8 cellular contexts compared by ENCODE assay signal in the genomic region with DNA sequence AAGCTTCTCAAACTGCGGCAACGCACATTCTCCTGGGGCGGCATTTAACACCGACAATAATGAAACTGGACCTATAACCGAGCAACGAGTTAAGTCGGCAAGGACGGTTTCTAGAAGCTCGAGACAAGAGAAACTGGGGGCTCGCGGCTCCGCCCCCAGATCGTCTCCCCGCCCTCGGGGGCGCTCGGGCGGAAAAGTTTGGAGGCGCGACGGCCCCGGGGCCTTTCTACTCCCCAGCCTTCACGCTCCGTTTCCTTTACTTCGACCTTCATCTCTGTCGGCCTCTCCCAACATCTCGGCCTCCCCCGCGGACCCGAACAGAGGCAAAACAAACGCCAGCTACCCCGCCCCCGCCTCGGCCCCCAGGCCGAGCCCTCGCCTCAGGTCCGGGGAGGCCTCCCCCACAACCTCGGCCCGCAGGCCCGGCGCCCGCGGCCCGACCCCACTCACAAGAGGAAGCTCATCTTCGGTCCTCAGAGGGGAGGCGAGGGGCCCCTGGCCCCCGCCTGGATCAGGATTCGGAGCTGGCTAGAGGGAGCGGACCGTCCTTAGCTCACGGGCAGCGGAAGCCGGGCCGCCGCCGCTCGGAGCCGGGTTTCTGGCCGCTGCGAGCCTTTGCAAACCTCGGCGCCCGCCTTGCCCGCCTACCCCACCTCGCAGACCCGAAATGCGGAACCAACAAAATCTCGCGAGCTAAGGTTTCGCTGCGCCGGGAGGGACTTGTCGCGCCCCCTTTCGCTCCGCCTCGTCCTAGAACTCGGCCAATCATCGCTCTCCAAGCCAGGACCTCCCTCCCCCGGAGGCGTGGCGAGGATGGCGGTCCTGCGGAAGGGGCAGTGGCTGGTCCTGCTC. TPM values are rescaled to one million over a fixed set of nuclear protein-coding genes. Genes with fewer than 3 reads are reported as not detected.
DNase-seq lines count a peak whose midpoint lies in the region; ATAC-seq, FAIRE-seq and TF ChIP-seq lines count a peak whose summit lies in the region.

A gene (minus strand): TSS at position 669 of the 852 bp plus-strand sequence. CDS start 205 bp downstream, at position 464.

- no peak within 1 kb of the TSS for H2BK12ac ChIP-seq in trophoblast cell (ENCODE audit: low read length)

- H3K4me1 ChIP-seq in cardiac muscle cell (ENCODE audit: low read depth) (peaks cover 8% of the 10 kb centered on the region), trophoblast cell (ENCODE audit: control insufficient read depth in 1 of 2, insufficient read depth in 2 of 2, low read length in 2 of 2) (peaks cover 3 to 4% of the 10 kb centered on the region in 2 experiments), transverse colon (peaks cover 17 to 43% (median 26%) of the 10 kb centered on the region in 4 donors)

- peak within 1 kb of the TSS; percentile 74 for H3K18ac ChIP-seq in trophoblast cell (ENCODE audit: low read length)

- in situ Hi-C loops in transverse colon (cut with MboI; ENCODE audit: low pct_ligation_motif_present in 1 of 4, low pct_unique_long_range_greater_than_20kb in 1 of 4, low sequenced_read_pairs in 3 of 4) = no loop called here

- peak within 1 kb of the TSS; percentile 75 for H4K91ac ChIP-seq in trophoblast cell (ENCODE audit: low read depth, low read length)

- peak within 1 kb of the TSS; percentile 78 for H2AFZ ChIP-seq in trophoblast cell (ENCODE audit: insufficient read depth, low read length, poor library complexity)

- no peak for TF ChIP-seq EP300 in transverse colon (IDR thresholded peaks at IDR 0.05; ENCODE audit: low read depth)

- peak within 1 kb of the TSS; percentile 85 to 89 (median 88) for H3K4me3 Mint-ChIP-seq in T-cell

- intact Hi-C loops in transverse colon (cut with DNase I; ENCODE audit: low total_unique reads) = no loop called here

- WGBS in adipose tissue, 3 donors = 0 to 1% (median 0%) methylated on average over 84 of the region's 84 CpGs
- WGBS in trophoblast cell (ENCODE audit: extremely low coverage, insufficient coverage, insufficient read length) = no CpG with 5 or more reads among the region's 84 CpGs
- WGBS in transverse colon (ENCODE audit: low coverage in 1 of 2), 2 donors = 0% methylated on average over 6 to 63 of the region's 84 CpGs

- no peaks in the 10 kb centered on the region for H3K36me3 ChIP-seq in cardiac muscle cell
- H3K36me3 ChIP-seq in trophoblast cell (ENCODE audit: control insufficient read depth in 1 of 2, insufficient read depth in 2 of 2, low read length in 2 of 2) = peaks cover 0 to 5% of the 10 kb centered on the region in 2 experiments
- no peaks in the 10 kb centered on the region for H3K36me3 ChIP-seq in transverse colon

- POLR2A ChIA-PET in T-cell (lab: Charles Lee) = interaction anchor here (0.5 to 1.4 kb wide), 21 partner anchors 9 to 879 kb away, joined by 3 to 11 read pairs (median 4); a partner anchor contains a TSS

- no peak within 1 kb of the TSS for H3K23ac ChIP-seq in trophoblast cell (ENCODE audit: low read length)

- no peaks in the 10 kb centered on the region for H3K9me3 ChIP-seq in cardiac muscle cell (ENCODE audit: low read depth)
- H3K9me3 ChIP-seq in trophoblast cell (ENCODE audit: insufficient read depth, low read depth, low read length) = no peaks in the 10 kb centered on the region
- no peaks in the 10 kb centered on the region for H3K9me3 ChIP-seq in transverse colon

- peak; percentile 96 for FAIRE-seq in GM12891 (lab: Jason Lieb, UNC)

- H3K4me2 ChIP-seq in trophoblast cell (ENCODE audit: low read length) = peak within 1 kb of the TSS; percentile 59

- no peaks in the 10 kb centered on the region for H3K27me3 ChIP-seq in cardiac muscle cell
- no peaks in the 10 kb centered on the region for H3K27me3 ChIP-seq in trophoblast cell (ENCODE audit: insufficient read depth, low read length)
- H3K27me3 ChIP-seq in transverse colon = no peaks in the 10 kb centered on the region

- H3K79me1 ChIP-seq in trophoblast cell (ENCODE audit: low read length) = peaks cover 7% of the 10 kb centered on the region

- peaks cover 34 to 43% (median 37%) of the 10 kb centered on the region in 3 donors for H3K4me1 Mint-ChIP-seq in T-cell

- H3K14ac ChIP-seq in trophoblast cell (ENCODE audit: low read length) = peak within 1 kb of the TSS; percentile 75

- TF ChIP-seq CTCF in cardiac muscle cell (IDR thresholded peaks at IDR 0.05; ENCODE audit: low read depth, low read length) (no peak), transverse colon (IDR thresholded peaks at IDR 0.05) (no peak)

- peak within 1 kb of the TSS; percentile 75 for H2BK120ac ChIP-seq in trophoblast cell (ENCODE audit: insufficient read depth, low read length, poor library complexity)

- H3K4me3 ChIP-seq in cardiac muscle cell (peak within 1 kb of the TSS; percentile 92), trophoblast cell (ENCODE audit: low read depth, low read length) (peak within 1 kb of the TSS; percentile 92), transverse colon (peak within 1 kb of the TSS; percentile 74 to 99 (median 88))

- H2BK5ac ChIP-seq in trophoblast cell (ENCODE audit: low read depth, low read length, poor library complexity) = peak within 1 kb of the TSS; percentile 85

- no peaks in the 10 kb centered on the region for H3K9me3 Mint-ChIP-seq in T-cell

- peak within 1 kb of the TSS; percentile 87 to 95 for H3K27ac Mint-ChIP-seq in T-cell

- CTCF ChIA-PET in T-cell (lab: Charles Lee) = interaction anchor here (0.6 to 2.6 kb wide), 25 partner anchors 11 to 442 kb away, joined by 3 to 27 read pairs (median 5); a partner anchor contains a TSS

- H3K27me3 Mint-ChIP-seq in T-cell = no peaks in the 10 kb centered on the region

- peak; percentile 88 for TF ChIP-seq POLR2A in GM12891 (IDR thresholded peaks at IDR 0.05; ENCODE audit: low read depth, low read length)
- TF ChIP-seq POLR2A in transverse colon (IDR thresholded peaks at IDR 0.05) = peak; percentile 94

- H3K79me2 ChIP-seq in trophoblast cell (ENCODE audit: control insufficient read depth, insufficient read depth, low read length, poor library complexity) = peaks cover 14% of the 10 kb centered on the region

- ATAC-seq in HG02840 (IDR thresholded peaks at IDR 0.05; ENCODE audit: low FRiP score, unreplicated experiment) (peak; percentile 83), T-cell (replicated peaks in 1 of 4) (peak; percentile 93 to 96 (median 95))

- H2AK5ac ChIP-seq in trophoblast cell (ENCODE audit: low read length) = peak within 1 kb of the TSS; percentile 37

- H4K12ac ChIP-seq in trophoblast cell (ENCODE audit: low read depth, low read length) = peak within 1 kb of the TSS; percentile 95

- DNase-seq in GM12891 (ENCODE audit: insufficient read length, low spot score) (peak; percentile 69), NCI-H1436 treated with DMSO at 0.1 percent for 48 hours (lab: John Stamatoyannopoulos, UW) (peak; percentile 93), T-cell (peak; percentile 93 to 98 (median 96)), cardiac muscle cell (ENCODE audit: low read depth in 1 of 2, low spot score in 1 of 2) (peak; percentile 99), trophoblast cell (peak; percentile 99 to 100), transverse colon (peak; percentile 99)

- peak within 1 kb of the TSS; percentile 80 for H3K4ac ChIP-seq in trophoblast cell (ENCODE audit: low read depth, low read length)

- H4K8ac ChIP-seq in trophoblast cell (ENCODE audit: low read depth, low read length) = peak within 1 kb of the TSS; percentile 86

- peak within 1 kb of the TSS; percentile 19 for H3K27ac ChIP-seq in adipose tissue (ENCODE audit: low read depth, low read length)
- peak within 1 kb of the TSS; percentile 97 for H3K27ac ChIP-seq in cardiac muscle cell
- H3K27ac ChIP-seq in trophoblast cell (ENCODE audit: low read depth, low read length) = peak within 1 kb of the TSS; percentile 95
- peak within 1 kb of the TSS; percentile 96 to 100 (median 98) for H3K27ac ChIP-seq in transverse colon

- peaks cover 3% of the 10 kb centered on the region for H3K36me3 Mint-ChIP-seq in T-cell

- peak within 1 kb of the TSS; percentile 98 for H3K9ac ChIP-seq in trophoblast cell (ENCODE audit: low read length)

TF ChIP-seq in GM12891, 5 proteins besides CTCF, POLR2A, EP300 and RAD21:
- no peak for TF ChIP-seq SPI1 (IDR thresholded peaks at IDR 0.05; ENCODE audit: low read depth, low read length)
- TF ChIP-seq PAX5 (IDR thresholded peaks at IDR 0.05; ENCODE audit: insufficient read depth, low read length, severe bottlenecking) = peak; percentile 98
- peak; percentile 67; the same call in 1 of the 2 replicates for TF ChIP-seq POU2F2 (IDR thresholded peaks at IDR 0.05; ENCODE audit: low read depth, low read length)
- TF ChIP-seq TAF1 (IDR thresholded peaks at IDR 0.05; ENCODE audit: low read depth, low read length) = peak; percentile 95
- peak; percentile 71; the same call in 1 of the 2 replicates for TF ChIP-seq POLR2AphosphoS5 (IDR thresholded peaks at IDR 0.05; ENCODE audit: low read depth, low read length)

RNA-seq across cellular contexts. Expression of the gene that starts here (rescaled TPM):
- polyA plus RNA-seq in GM12891 (2012; ENCODE audit: low read depth, missing spikeins) = 60.5 TPM
- total RNA-seq in T-cell (100 to 1,000 TPM; 131 to 156 (median 138) TPM), cardiac muscle cell (43.3 and 60.4 TPM in 2 replicates), transverse colon (10 to 100 TPM; 43.0 to 91.9 (median 68.8) TPM)
- polyA plus RNA-seq in adipose tissue (10 to 100 TPM; 11.2 to 43.4 (median 33.6) TPM), cardiac muscle cell (32.8 and 64.0 TPM in 2 replicates)
- polyA plus RNA-seq in trophoblast cell (2013) = 40.4 and 41.8 TPM in 2 replicates

Comparison
In these comparisons a context has a peak if more than half of its experiments do, and no peak if none do; other contexts are left out.
1. Peak in every context shown above with its lines: DNase-seq, ATAC-seq, H3K4me3 ChIP-seq and H3K27ac ChIP-seq.
2. H3K27ac ChIP-seq: peak in every context shown above with its lines; median percentile 98 in transverse colon; 97 in cardiac muscle cell; 95 in trophoblast cell; 19 in adipose tissue.